In genomic region chr10:116909307-116909706, GRCh38 we compare ENCODE assay signal across 9 cellular contexts.
"Had no signal": no experiment of that assay in that cellular context is flagged by ENCODE, and none has a peak within 500 bp of the region (broad histone marks: within the 10 kb centered on the region; RNA-seq: fewer than 3 reads in every experiment).

No MANE protein-coding gene starts in this region.

- H3K9ac ChIP-seq: GM23248 had no signal

- H3K9me3 Mint-ChIP-seq: HFFc6 had no signal

- H3K27ac Mint-ChIP-seq: HFFc6 had no signal

- H3K27ac ChIP-seq: GM23248 had no signal

- H3K4me3 ChIP-seq: GM23248, HAP-1, K562 had no signal

- ATAC-seq: HCT116, K562 had no signal

- DNase-seq: GM23248, GOT3, H7, HFFc6, IMR-90, KG1 had no signal

- H3K9me3 ChIP-seq: HAP-1 had no signal

- H2AFZ ChIP-seq: GM23248 had no signal

- H3K4me3 Mint-ChIP-seq: HFFc6 had no signal
